In genomic region chr11:38693306-38693705, GRCh38 we compare ENCODE assay signal across 39 cellular contexts.
"Had no signal": no experiment of that assay in that cellular context is flagged by ENCODE, and none has a peak within 500 bp of the region (broad histone marks: within the 10 kb centered on the region; RNA-seq: fewer than 3 reads in every experiment).

No MANE protein-coding gene starts in this region.

- H3K4me1 Mint-ChIP-seq: activated B cell treated with CpG ODN at 0.5 μM for 24 hours; activated CD4-positive, alpha-beta T cell treated with anti-CD3 and anti-CD28 coated beads, Interleukin-2, amount 10 ng/mL, durations not matched to agents 24 days and 14 days; activated naive CD8-positive, alpha-beta T cell treated with anti-CD3 and anti-CD28 coated beads for 36 hours; activated T-helper 17 cell treated with anti-CD3 and anti-CD28 coated beads, Interleukin-2, amount 50 U/mL, for 72 hours; brain; central memory CD8-positive, alpha-beta T cell had no signal

- H3K9me3 ChIP-seq: adrenal gland, ascending aorta had no signal

- FAIRE-seq: bronchial epithelial cell, TTC549 had no signal

- H3K4me3 Mint-ChIP-seq: activated B cell treated with CpG ODN at 0.5 μM for 24 hours; activated CD4-positive, alpha-beta memory T cell treated with anti-CD3 and anti-CD28 coated beads for 36 hours; activated CD4-positive, alpha-beta T cell treated with anti-CD3 and anti-CD28 coated beads, Interleukin-2, amount 10 ng/mL, durations not matched to agents 24 days and 14 days; activated CD8-positive, alpha-beta T cell treated with anti-CD3 and anti-CD28 coated beads for 36 hours; activated naive CD4-positive, alpha-beta T cell treated with anti-CD3 and anti-CD28 coated beads for 36 hours; activated naive CD8-positive, alpha-beta T cell treated with anti-CD3 and anti-CD28 coated beads for 36 hours; activated T-cell treated with anti-CD3 and anti-CD28 coated beads, Interleukin-2, amount 50 U/mL, for 4 hours; activated T-cell treated with anti-CD3 and anti-CD28 coated beads, Interleukin-2, amount 50 U/mL, for 72 hours; activated T-helper 1 cell treated with anti-CD3 and anti-CD28 coated beads, Interleukin-12 subunit alpha, Interleukin-12 subunit beta, Interleukin-2, Interleukin-4 antibody, amounts not matched to agents 30 ng/mL and 10 ng/mL and 1 ng/mL, durations not matched to agents 14 hours and 24 hours and 36 hours; activated T-helper 17 cell treated with anti-CD3 and anti-CD28 coated beads, Interleukin-2, amount 50 U/mL, for 72 hours; brain; central memory CD8-positive, alpha-beta T cell; T-helper 1 cell treated with Interleukin-12 subunit alpha and Interleukin-12 subunit beta and Interleukin-4 antibody, amounts not matched to agents 30 μg/mL and 1 μg/mL, for 36 hours; T-helper 2 cell treated with Interferon-gamma antibody and Interleukin-4, amounts not matched to agents 5 μg/mL and 100 μg/mL, for 36 hours had no signal

- H3K36me3 Mint-ChIP-seq: activated CD4-positive, alpha-beta memory T cell treated with anti-CD3 and anti-CD28 coated beads for 36 hours; activated naive CD8-positive, alpha-beta T cell treated with anti-CD3 and anti-CD28 coated beads for 36 hours; brain had no signal

- H3K27me3 ChIP-seq: adrenal gland, ascending aorta, cardiac muscle cell had no signal

- DNase-seq: activated B cell treated with CpG ODN at 0.5 μM for 24 hours; activated CD4-positive, alpha-beta memory T cell treated with anti-CD3 and anti-CD28 coated beads for 36 hours; activated CD4-positive, alpha-beta T cell treated with anti-CD3 and anti-CD28 coated beads for 4 hours; activated CD4-positive, alpha-beta T cell treated with anti-CD3 and anti-CD28 coated beads, Interleukin-2, amount 10 ng/mL, durations not matched to agents 24 days and 14 days; activated CD4-positive, alpha-beta T cell treated with anti-CD3 and anti-CD28 coated beads, Interleukin-2, amount 50 U/mL, for 1 hour; activated CD4-positive, alpha-beta T cell treated with anti-CD3 and anti-CD28 coated beads, Interleukin-2, amount 50 U/mL, for 4 hours; activated CD4-positive, CD25-positive, alpha-beta regulatory T cell treated with anti-CD3 and anti-CD28 coated beads, Interleukin-2, amount 50 U/mL, for 72 hours; activated CD8-positive, alpha-beta memory T cell treated with anti-CD3 and anti-CD28 coated beads, Interleukin-2, amount 50 U/mL, for 4 hours; activated CD8-positive, alpha-beta T cell treated with anti-CD3 and anti-CD28 coated beads for 36 hours; activated effector memory CD4-positive, alpha-beta T cell treated with anti-CD3 and anti-CD28 coated beads, Interleukin-2, amount 50 U/mL, for 16 hours; activated gamma-delta T cell treated with Interleukin-2 at 50 U/mL for 16 hours; activated naive CD4-positive, alpha-beta T cell; activated naive CD4-positive, alpha-beta T cell treated with anti-CD3 and anti-CD28 coated beads for 36 hours; activated naive CD4-positive, alpha-beta T cell treated with anti-CD3 and anti-CD28 coated beads, Interleukin-2, amount 50 U/mL, for 16 hours; activated naive CD8-positive, alpha-beta T cell treated with anti-CD3 and anti-CD28 coated beads for 36 hours; activated T-cell treated with anti-CD3 and anti-CD28 coated beads for 4 hours; activated T-cell treated with anti-CD3 and anti-CD28 coated beads, Interleukin-2, amount 50 U/mL, for 1 hour; activated T-cell treated with anti-CD3 and anti-CD28 coated beads, Interleukin-2, amount 50 U/mL, for 4 hours; activated T-cell treated with anti-CD3 and anti-CD28 coated beads, Interleukin-2, amount 50 U/mL, for 72 hours; adrenal gland; amniotic stem cell; anterior cingulate cortex; caudate nucleus; SW 1271; T-helper 1 cell; T-helper 2 cell; T-helper 9 cell had no signal

- H3K4me3 ChIP-seq: adrenal gland, ascending aorta, cardiac muscle cell had no signal

- H3K4me1 ChIP-seq: adrenal gland, ascending aorta had no signal

- H3K27ac ChIP-seq: adrenal gland, ascending aorta, cardiac muscle cell, VCaP had no signal

- ATAC-seq: activated CD8-positive, alpha-beta T cell treated with anti-CD3 and anti-CD28 coated beads for 36 hours; activated naive CD4-positive, alpha-beta T cell treated with anti-CD3 and anti-CD28 coated beads, Interleukin-2, amount 50 U/mL, for 72 hours; activated T-cell treated with anti-CD3 and anti-CD28 coated beads, Interleukin-2, amount 50 U/mL, for 4 hours; activated T-cell treated with anti-CD3 and anti-CD28 coated beads, Interleukin-2, amount 50 U/mL, for 72 hours; activated T-helper 17 cell treated with anti-CD3 and anti-CD28 coated beads, Interleukin-2, amount 50 U/mL, for 72 hours had no signal

- H3K36me3 ChIP-seq: adrenal gland, ascending aorta, cardiac muscle cell had no signal

- H3K27me3 Mint-ChIP-seq: activated B cell treated with CpG ODN at 0.5 μM for 24 hours; activated CD4-positive, alpha-beta memory T cell treated with anti-CD3 and anti-CD28 coated beads for 36 hours; activated CD4-positive, alpha-beta T cell treated with anti-CD3 and anti-CD28 coated beads, Interleukin-2, amount 10 ng/mL, durations not matched to agents 24 days and 14 days; activated CD8-positive, alpha-beta T cell treated with anti-CD3 and anti-CD28 coated beads for 36 hours; activated naive CD8-positive, alpha-beta T cell treated with anti-CD3 and anti-CD28 coated beads for 36 hours; activated T-helper 17 cell treated with anti-CD3 and anti-CD28 coated beads, Interleukin-2, amount 50 U/mL, for 72 hours; central memory CD8-positive, alpha-beta T cell had no signal

- H3K27ac Mint-ChIP-seq: activated B cell treated with CpG ODN at 0.5 μM for 24 hours; activated CD4-positive, alpha-beta memory T cell treated with anti-CD3 and anti-CD28 coated beads for 36 hours; activated CD4-positive, alpha-beta T cell treated with anti-CD3 and anti-CD28 coated beads, Interleukin-2, amount 10 ng/mL, durations not matched to agents 24 days and 14 days; activated CD8-positive, alpha-beta T cell treated with anti-CD3 and anti-CD28 coated beads for 36 hours; activated naive CD4-positive, alpha-beta T cell treated with anti-CD3 and anti-CD28 coated beads for 36 hours; activated naive CD4-positive, alpha-beta T cell treated with anti-CD3 and anti-CD28 coated beads, Interleukin-2, amount 50 U/mL, for 72 hours; activated naive CD8-positive, alpha-beta T cell treated with anti-CD3 and anti-CD28 coated beads for 36 hours; activated T-cell treated with anti-CD3 and anti-CD28 coated beads, Interleukin-2, amount 50 U/mL, for 72 hours; activated T-helper 1 cell treated with anti-CD3 and anti-CD28 coated beads, Interleukin-12 subunit alpha, Interleukin-12 subunit beta, Interleukin-2, Interleukin-4 antibody, amounts not matched to agents 30 ng/mL and 10 ng/mL and 1 ng/mL, durations not matched to agents 14 hours and 24 hours and 36 hours; activated T-helper 17 cell treated with anti-CD3 and anti-CD28 coated beads, Interleukin-2, amount 50 U/mL, for 72 hours; brain; T-helper 1 cell treated with Interleukin-12 subunit alpha and Interleukin-12 subunit beta and Interleukin-4 antibody, amounts not matched to agents 30 μg/mL and 1 μg/mL, for 36 hours; T-helper 2 cell treated with Interferon-gamma antibody and Interleukin-4, amounts not matched to agents 5 μg/mL and 100 μg/mL, for 36 hours had no signal
